Comparison of ENCODE assay signal across 9 cellular contexts in genomic region chr1:237736372-237737029, GRCh38.
DNase-seq lines count a peak whose midpoint lies in the region; TF ChIP-seq lines count a peak whose summit lies in the region.
"Had no signal": no experiment of that assay in that cellular context is flagged by ENCODE, and none has a peak within 500 bp of the region (broad histone marks: within the 10 kb centered on the region; RNA-seq: fewer than 3 reads in every experiment).

No MANE protein-coding gene starts in this region.

- TF ChIP-seq CTCF in dorsolateral prefrontal cortex (IDR thresholded peaks at IDR 0.05 in 54 of 56, conservative IDR thresholded peaks at IDR 0.05 in 2 of 56; ENCODE audit: low read depth in 1 of 56, partially characterized antibody in 56 of 56) (peak in 46 of 56 donors; percentile 12 to 54 (median 36)), retinal pigment epithelial cell (conservative IDR thresholded peaks at IDR 0.05; ENCODE audit: low read depth, low read length) (peak; percentile 55), vagina (IDR thresholded peaks at IDR 0.05) (no peak)

- peak; percentile 52 for DNase-seq in NCI-H1436 (lab: John Stamatoyannopoulos, UW)
- DNase-seq in NCI-H1436 treated with DMSO at 0.1 percent for 48 hours (lab: John Stamatoyannopoulos, UW): no peak
- peak; percentile 13 for DNase-seq in NCI-H460 (ENCODE audit: extremely low read depth, low read depth)
- DNase-seq in dorsolateral prefrontal cortex: peak in 1 of 10 donors; percentile 18
- no peak for DNase-seq in retinal pigment epithelial cell (ENCODE audit: low read depth)
- DNase-seq in vagina (ENCODE audit: extremely low spot score in 2 of 2): no peak
- no peak for DNase-seq in NCI-H2227 treated with DMSO at 0.1 percent for 48 hours (lab: John Stamatoyannopoulos, UW)
- DNase-seq in stimulated activated CD4-positive, alpha-beta T cell treated with anti-CD3 and anti-CD28 coated beads, Interleukin-4, amount 100 ng/mL, for 4 hours: no peak

- TF ChIP-seq POLR2A in vagina (IDR thresholded peaks at IDR 0.05): no peak

- no peaks in the 10 kb centered on the region for H3K36me3 ChIP-seq in vagina

- H3K9me3 ChIP-seq in vagina: no peaks in the 10 kb centered on the region

- H3K4me3 ChIP-seq in dorsolateral prefrontal cortex: no peak overlapping the region
- H3K4me3 ChIP-seq in retinal pigment epithelial cell (ENCODE audit: low read length): no peak overlapping the region
- no peak overlapping the region for H3K4me3 ChIP-seq in vagina
- H3K4me3 ChIP-seq: K562 had no signal

- H3K27ac ChIP-seq in dorsolateral prefrontal cortex (no peak overlapping the region), vagina (no peak overlapping the region)

- H3K27me3 ChIP-seq in dorsolateral prefrontal cortex (no peaks in the 10 kb centered on the region), vagina (no peaks in the 10 kb centered on the region)

- H3K4me1 ChIP-seq in vagina: no peaks in the 10 kb centered on the region

- intact Hi-C loops in dorsolateral prefrontal cortex (cut with DNase I) (no loop called here), vagina (cut with DNase I) (no loop called here)

Comparison
In these comparisons a context has a peak if more than half of its experiments do, and no peak if none do; other contexts are left out.
1. DNase-seq: peak in NCI-H1436 (single experiment) and NCI-H460 (single experiment); none in NCI-H1436 treated with DMSO at 0.1 percent for 48 hours (single experiment), retinal pigment epithelial cell (single experiment), vagina (0 of 2), NCI-H2227 treated with DMSO at 0.1 percent for 48 hours (single experiment) and stimulated activated CD4-positive, alpha-beta T cell treated with anti-CD3 and anti-CD28 coated beads, Interleukin-4, amount 100 ng/mL, for 4 hours (0 of 2).
2. CTCF ChIP-seq: peak in dorsolateral prefrontal cortex (46 of 56) and retinal pigment epithelial cell (single experiment); none in vagina (0 of 3).